In genomic region chr2:50722828-50723227, GRCh38 we compare ENCODE assay signal across 22 cellular contexts.
"Had no signal": no experiment of that assay in that cellular context is flagged by ENCODE, and none has a peak within 500 bp of the region (broad histone marks: within the 10 kb centered on the region; RNA-seq: fewer than 3 reads in every experiment).

No MANE protein-coding gene starts in this region.

- H3K36me3 ChIP-seq: brain microvascular endothelial cell, esophagus squamous epithelium, vagina had no signal

- H3K27ac ChIP-seq: brain microvascular endothelial cell, esophagus squamous epithelium, vagina had no signal

- H3K4me3 ChIP-seq: esophagus squamous epithelium, lung, vagina had no signal

- H3K4me1 ChIP-seq: esophagus squamous epithelium, vagina had no signal

- H3K9me3 ChIP-seq: esophagus squamous epithelium, vagina had no signal

- DNase-seq: activated B cell treated with CpG ODN at 0.5 μM for 24 hours; activated CD4-positive, alpha-beta memory T cell treated with anti-CD3 and anti-CD28 coated beads for 36 hours; activated CD4-positive, alpha-beta T cell treated with anti-CD3 and anti-CD28 coated beads for 4 hours; activated naive CD4-positive, alpha-beta T cell; activated naive CD8-positive, alpha-beta T cell treated with anti-CD3 and anti-CD28 coated beads for 36 hours; activated T-cell treated with anti-CD3 and anti-CD28 coated beads for 4 hours; brain microvascular endothelial cell; effector CD8-positive, alpha-beta T cell; esophagus squamous epithelium; foreskin fibroblast; hippocampal formation; posterior cingulate gyrus; stimulated activated CD4-positive, alpha-beta T cell treated with anti-CD3 and anti-CD28 coated beads, Interleukin-12 subunit alpha, Interleukin-12 subunit beta, amount 100 ng/mL, for 4 hours; stimulated activated CD4-positive, alpha-beta T cell treated with anti-CD3 and anti-CD28 coated beads, Interleukin-1b, Interleukin-23, amount 100 ng/mL, for 48 hours; stimulated activated naive CD8-positive, alpha-beta T cell treated with anti-CD3 and anti-CD28 coated beads, Interleukin-15, Interleukin-2, amounts not matched to agents 100 U/mL and 50 U/mL, for 24 hours; T-cell; trophoblast cell had no signal

- H3K27me3 ChIP-seq: brain microvascular endothelial cell, esophagus squamous epithelium, vagina had no signal

- ATAC-seq: activated T-helper 17 cell treated with anti-CD3 and anti-CD28 coated beads, Interleukin-2, amount 50 U/mL, for 72 hours; left lobe of liver; natural killer cell treated with Interleukin-12 subunit alpha and Interleukin-12 subunit beta and Interleukin-15 and Interleukin-18, amount 100 ng/mL, for 72 hours; stimulated activated naive CD8-positive, alpha-beta T cell treated with anti-CD3 and anti-CD28 coated beads, Interleukin-15, Interleukin-2, amounts not matched to agents 100 U/mL and 50 U/mL, for 24 hours; T-cell had no signal
